1 cellular context compared by ENCODE assay signal in the genomic region with DNA sequence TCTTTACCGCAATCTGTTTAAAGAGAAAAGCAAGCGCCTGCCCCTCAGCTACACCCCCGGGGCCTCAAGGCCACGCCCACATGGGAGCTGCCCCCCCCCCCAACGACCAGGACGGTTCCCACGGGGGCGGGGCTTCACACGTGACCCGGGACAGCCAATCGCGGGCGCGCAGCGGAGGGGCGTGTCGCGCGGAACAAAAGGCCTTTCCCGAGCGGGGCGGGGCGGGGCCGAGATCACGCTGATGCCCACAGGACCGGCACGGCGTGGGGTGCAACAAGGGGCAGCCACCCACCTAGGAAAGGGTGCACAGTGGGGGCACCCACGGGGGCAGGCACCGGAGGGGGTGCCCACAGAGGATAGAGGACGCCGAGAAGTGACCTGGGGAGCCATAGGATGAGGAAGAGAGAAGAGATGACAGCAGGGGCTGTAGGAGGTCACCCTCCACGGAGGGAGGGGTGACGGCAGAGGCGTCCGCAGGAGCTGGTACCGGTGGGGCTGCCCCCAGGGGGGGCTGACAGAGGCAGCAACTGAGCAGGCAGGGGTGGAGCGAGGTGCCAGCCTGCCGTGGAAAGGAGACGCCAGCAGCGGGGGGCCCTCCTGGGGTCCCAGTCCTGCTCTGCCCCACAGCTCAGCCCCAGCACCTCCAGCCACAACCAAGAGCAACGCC.
TF ChIP-seq lines count a peak whose summit lies in the region.

No MANE protein-coding gene starts in this region.

TF ChIP-seq in H1, 55 proteins besides CTCF, POLR2A, EP300 and RAD21:
- TF ChIP-seq ATF3 (IDR thresholded peaks at IDR 0.05; ENCODE audit: insufficient read depth, low read depth, low read length): peak; percentile 79
- no peak for TF ChIP-seq RNF2 (IDR thresholded peaks at IDR 0.05; ENCODE audit: borderline replicate concordance, low read depth, low read length, missing control alignments, poor library complexity, severe bottlenecking)
- no peak for TF ChIP-seq CBX8 (IDR thresholded peaks at IDR 0.05; ENCODE audit: borderline replicate concordance, low read depth, low read length)
- 0 out of 4 replicates have a peak, but pooled peaks of 1 of the 2 experiments have one; percentile 12 for TF ChIP-seq SIN3A (conservative IDR thresholded peaks at IDR 0.05 in 1 of 2, IDR thresholded peaks at IDR 0.05 in 1 of 2; ENCODE audit: low read depth in 1 of 2, low read length in 2 of 2)
- TF ChIP-seq SUZ12 (IDR thresholded peaks at IDR 0.05; ENCODE audit: low read length): no peak
- TF ChIP-seq SP1 (IDR thresholded peaks at IDR 0.05; ENCODE audit: low read depth, low read length): peak; percentile 63; the same call in 1 of the 2 replicates
- no peak for TF ChIP-seq KDM4A (IDR thresholded peaks at IDR 0.05; ENCODE audit: low read depth, low read length, severe bottlenecking)
- TF ChIP-seq BRCA1 (IDR thresholded peaks at IDR 0.05; ENCODE audit: low read depth, low read length): no peak
- no peak for TF ChIP-seq RBBP5 (IDR thresholded peaks at IDR 0.05; ENCODE audit: borderline replicate concordance, low read depth, low read length)
- TF ChIP-seq CREB1 (IDR thresholded peaks at IDR 0.05): no peak
- TF ChIP-seq SRF (IDR thresholded peaks at IDR 0.05; ENCODE audit: low read depth, low read length): no peak
- TF ChIP-seq TEAD4 (IDR thresholded peaks at IDR 0.05; ENCODE audit: low read depth, low read length): no peak
- TF ChIP-seq PHF8 (conservative IDR thresholded peaks at IDR 0.05; ENCODE audit: low read depth, low read length): no peak
- no peak for TF ChIP-seq GTF2F1 (IDR thresholded peaks at IDR 0.05; ENCODE audit: borderline replicate concordance, low read depth, low read length)
- TF ChIP-seq JUN (IDR thresholded peaks at IDR 0.05; ENCODE audit: low read depth, low read length): no peak
- TF ChIP-seq ATF2 (IDR thresholded peaks at IDR 0.05; ENCODE audit: low read length): no peak
- no peak for TF ChIP-seq CHD2 (IDR thresholded peaks at IDR 0.05; ENCODE audit: low read length)
- TF ChIP-seq NANOG (IDR thresholded peaks at IDR 0.05; ENCODE audit: insufficient read depth, low read depth, low read length, poor library complexity, severe bottlenecking): no peak
- TF ChIP-seq, protein P1, sequence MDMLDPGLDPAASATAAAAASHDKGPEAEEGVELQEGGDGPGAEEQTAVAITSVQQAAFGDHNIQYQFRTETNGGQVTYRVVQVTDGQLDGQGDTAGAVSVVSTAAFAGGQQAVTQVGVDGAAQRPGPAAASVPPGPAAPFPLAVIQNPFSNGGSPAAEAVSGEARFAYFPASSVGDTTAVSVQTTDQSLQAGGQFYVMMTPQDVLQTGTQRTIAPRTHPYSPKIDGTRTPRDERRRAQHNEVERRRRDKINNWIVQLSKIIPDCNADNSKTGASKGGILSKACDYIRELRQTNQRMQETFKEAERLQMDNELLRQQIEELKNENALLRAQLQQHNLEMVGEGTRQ (IDR thresholded peaks at IDR 0.05; ENCODE audit: low read length): peak; percentile 92
- TF ChIP-seq FOSL1 (IDR thresholded peaks at IDR 0.05; ENCODE audit: insufficient read depth, low read depth, low read length): no peak
- no peak for TF ChIP-seq POU5F1 (IDR thresholded peaks at IDR 0.05; ENCODE audit: low read depth, low read length)
- no peak for TF ChIP-seq GABPA (IDR thresholded peaks at IDR 0.05; ENCODE audit: borderline replicate concordance, insufficient read depth, low read length)
- TF ChIP-seq BACH1 (IDR thresholded peaks at IDR 0.05; ENCODE audit: low read length): no peak
- TF ChIP-seq EGR1 (IDR thresholded peaks at IDR 0.05; ENCODE audit: borderline replicate concordance, low read depth, low read length): no peak
- TF ChIP-seq JUND (IDR thresholded peaks at IDR 0.05; ENCODE audit: low read length): no peak
- TF ChIP-seq CHD1 (IDR thresholded peaks at IDR 0.05; ENCODE audit: low read depth, low read length): no peak
- TF ChIP-seq, protein P2, sequence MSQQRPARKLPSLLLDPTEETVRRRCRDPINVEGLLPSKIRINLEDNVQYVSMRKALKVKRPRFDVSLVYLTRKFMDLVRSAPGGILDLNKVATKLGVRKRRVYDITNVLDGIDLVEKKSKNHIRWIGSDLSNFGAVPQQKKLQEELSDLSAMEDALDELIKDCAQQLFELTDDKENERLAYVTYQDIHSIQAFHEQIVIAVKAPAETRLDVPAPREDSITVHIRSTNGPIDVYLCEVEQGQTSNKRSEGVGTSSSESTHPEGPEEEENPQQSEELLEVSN (IDR thresholded peaks at IDR 0.05): no peak
- TF ChIP-seq ZNF274 (IDR thresholded peaks at IDR 0.05; ENCODE audit: borderline replicate concordance, extremely low read depth, low read length): no peak
- no peak for TF ChIP-seq CTBP2 (IDR thresholded peaks at IDR 0.05; ENCODE audit: borderline replicate concordance, insufficient read depth, insufficient read length, low read length)
- TF ChIP-seq KDM5A (IDR thresholded peaks at IDR 0.05; ENCODE audit: low read length): no peak
